In genomic region chr9:137293482-137294090, GRCh38 we compare ENCODE assay signal across 8 cellular contexts. TPM values are rescaled to one million over a fixed set of nuclear protein-coding genes. Genes with fewer than 3 reads are reported as not detected.
DNase-seq lines count a peak whose midpoint lies in the region; ATAC-seq and TF ChIP-seq lines count a peak whose summit lies in the region.
"Had no signal": no experiment of that assay in that cellular context is flagged by ENCODE, and none has a peak within 500 bp of the region (broad histone marks: within the 10 kb centered on the region; RNA-seq: fewer than 3 reads in every experiment).

No MANE protein-coding gene starts in this region.

- H3K27me3 Mint-ChIP-seq in CD4-positive, CD25-positive, alpha-beta regulatory T cell = peaks cover 30% of the 10 kb centered on the region
- peaks cover 3% of the 10 kb centered on the region for H3K27me3 Mint-ChIP-seq in brain
- peaks cover 47% of the 10 kb centered on the region for H3K27me3 Mint-ChIP-seq in mesothelial cell of epicardium (ENCODE audit: low read depth)

- H3K27ac ChIP-seq in CD4-positive, CD25-positive, alpha-beta regulatory T cell (ENCODE audit: insufficient read depth, low read length, poor library complexity, severe bottlenecking) = no peak overlapping the region

- H3K4me3 ChIP-seq in CD4-positive, CD25-positive, alpha-beta regulatory T cell (ENCODE audit: low read depth, low read length) = no peak overlapping the region

- DNase-seq in CD4-positive, CD25-positive, alpha-beta regulatory T cell = no peak
- DNase-seq in mesothelial cell of epicardium (ENCODE audit: low spot score in 2 of 2, unreplicated experiment in 2 of 2) (no peak), dedifferentiated amniotic fluid mesenchymal stem cell (ENCODE audit: extremely low spot score) (no peak)
- DNase-seq: activated naive CD4-positive, alpha-beta T cell had no signal

- TF ChIP-seq CTCF in brain (conservative IDR thresholded peaks at IDR 0.05) (no peak), mesothelial cell of epicardium (IDR thresholded peaks at IDR 0.05; ENCODE audit: unreplicated experiment) (no peak)

- peaks cover 0 to 1% (median 0%) of the 10 kb centered on the region in 7 donors for H3K9me3 Mint-ChIP-seq in CD4-positive, CD25-positive, alpha-beta regulatory T cell
- H3K9me3 Mint-ChIP-seq in brain (peaks cover 0 to 4% (median 0%) of the 10 kb centered on the region in 5 experiments), mesothelial cell of epicardium (no peaks in the 10 kb centered on the region)

- peaks cover 7% of the 10 kb centered on the region for H3K4me1 ChIP-seq in CD4-positive, CD25-positive, alpha-beta regulatory T cell (ENCODE audit: control insufficient read depth, insufficient read depth, low read length, poor library complexity, severe bottlenecking)

- H3K9me3 ChIP-seq in CD4-positive, CD25-positive, alpha-beta regulatory T cell (ENCODE audit: control insufficient read depth in 2 of 2, low read length in 2 of 2) = peaks cover 0 to 5% of the 10 kb centered on the region in 2 experiments
- H3K9me3 ChIP-seq: SK-N-SH had no signal

- H3K4me1 Mint-ChIP-seq in CD4-positive, CD25-positive, alpha-beta regulatory T cell = peaks cover 0 to 9% (median 3%) of the 10 kb centered on the region in 4 donors
- H3K4me1 Mint-ChIP-seq in brain (peaks cover 25% of the 10 kb centered on the region), mesothelial cell of epicardium (peaks cover 7% of the 10 kb centered on the region)

- no peak overlapping the region for H3K27ac Mint-ChIP-seq in CD4-positive, CD25-positive, alpha-beta regulatory T cell
- peak overlapping the region in 1 of 5 experiments; percentile 60 for H3K27ac Mint-ChIP-seq in brain
- H3K27ac Mint-ChIP-seq in mesothelial cell of epicardium = no peak overlapping the region

- no peaks in the 10 kb centered on the region for H3K36me3 ChIP-seq in CD4-positive, CD25-positive, alpha-beta regulatory T cell (ENCODE audit: control insufficient read depth, insufficient read depth, low read length)

- peak overlapping the region in 3 of 4 donors; percentile 33 to 87 (median 46) for H3K4me3 Mint-ChIP-seq in CD4-positive, CD25-positive, alpha-beta regulatory T cell
- H3K4me3 Mint-ChIP-seq in brain = peak overlapping the region in 4 of 5 experiments; percentile 3 to 69 (median 14)
- peak overlapping the region; percentile 17 for H3K4me3 Mint-ChIP-seq in mesothelial cell of epicardium

- no peaks in the 10 kb centered on the region for H3K36me3 Mint-ChIP-seq in CD4-positive, CD25-positive, alpha-beta regulatory T cell
- H3K36me3 Mint-ChIP-seq in brain = no peaks in the 10 kb centered on the region
- no peaks in the 10 kb centered on the region for H3K36me3 Mint-ChIP-seq in mesothelial cell of epicardium

- no peak for ATAC-seq in CD4-positive, CD25-positive, alpha-beta regulatory T cell (ENCODE audit: low read depth in 2 of 2)
- ATAC-seq in HG03520 (IDR thresholded peaks at IDR 0.05; ENCODE audit: unreplicated experiment) = no peak
- no peak for ATAC-seq in HG02938 (IDR thresholded peaks at IDR 0.05; ENCODE audit: unreplicated experiment)

- peaks cover 7% of the 10 kb centered on the region for H3K27me3 ChIP-seq in CD4-positive, CD25-positive, alpha-beta regulatory T cell (ENCODE audit: control insufficient read depth, insufficient read depth, low read length)

RNA-seq across cellular contexts. Expression of gene NRARP, which starts 8.5 kb away (rescaled TPM):
- total RNA-seq in CD4-positive, CD25-positive, alpha-beta regulatory T cell = 1.6 TPM
- not detected for polyA plus RNA-seq in CD4-positive, CD25-positive, alpha-beta regulatory T cell
- polyA plus RNA-seq in brain (ENCODE audit: insufficient read depth, low read depth, low replicate concordance) = 3.9 TPM
- 7.4 to 9.6 TPM (median 9.2 TPM) in 3 replicates for total RNA-seq in mesothelial cell of epicardium

RNA-seq across cellular contexts. Expression of gene TOR4A, which starts 16.1 kb away (rescaled TPM):
- 6.1 TPM for total RNA-seq in CD4-positive, CD25-positive, alpha-beta regulatory T cell
- 1 to 10 TPM; 2.6 to 4.2 (median 3.5) TPM for polyA plus RNA-seq in CD4-positive, CD25-positive, alpha-beta regulatory T cell
- polyA plus RNA-seq in brain (ENCODE audit: insufficient read depth, low read depth, low replicate concordance) = 1.9 TPM
- 5.7 to 6.5 TPM (median 6.5 TPM) in 3 replicates for total RNA-seq in mesothelial cell of epicardium

RNA-seq across cellular contexts. Expression of gene NELFB, which starts 38.5 kb away (rescaled TPM):
- total RNA-seq in CD4-positive, CD25-positive, alpha-beta regulatory T cell = 46.4 TPM
- polyA plus RNA-seq in CD4-positive, CD25-positive, alpha-beta regulatory T cell = 10 to 100 TPM; 22.3 to 27.1 (median 23.7) TPM
- 89.9 TPM for polyA plus RNA-seq in brain (ENCODE audit: insufficient read depth, low read depth, low replicate concordance)
- total RNA-seq in mesothelial cell of epicardium = 51.6 to 54.8 TPM (median 53.3 TPM) in 3 replicates

RNA-seq across cellular contexts. Expression of gene STPG3, which starts 42.5 kb away (rescaled TPM):
- not detected for total RNA-seq in CD4-positive, CD25-positive, alpha-beta regulatory T cell
- polyA plus RNA-seq in CD4-positive, CD25-positive, alpha-beta regulatory T cell = not detected
- not detected for polyA plus RNA-seq in brain (ENCODE audit: insufficient read depth, low read depth, low replicate concordance)
- 0.18 to 0.29 TPM in 2 of 3 replicates, not detected in the other for total RNA-seq in mesothelial cell of epicardium
- polyA plus RNA-seq: SK-N-SH had no signal

RNA-seq across cellular contexts. Expression of gene TUBB4B, which starts 52.5 kb away (rescaled TPM):
- 100 TPM for total RNA-seq in CD4-positive, CD25-positive, alpha-beta regulatory T cell
- polyA plus RNA-seq in CD4-positive, CD25-positive, alpha-beta regulatory T cell = 10 to 100 TPM; 56.7 to 87.4 (median 71.8) TPM
- polyA plus RNA-seq in brain (ENCODE audit: insufficient read depth, low read depth, low replicate concordance) = 1,134 TPM
- 146 to 152 TPM (median 148 TPM) in 3 replicates for total RNA-seq in mesothelial cell of epicardium
